ENCODE assay signal across 17 cellular contexts in genomic region chr12:70648831-70649230, GRCh38. TPM values are rescaled to one million over a fixed set of nuclear protein-coding genes. Genes with fewer than 3 reads are reported as not detected.
A peak's percentile ranks its signal among the peaks of the same experiment; 100 is the strongest.
DNase-seq lines count a peak whose midpoint lies in the region; ATAC-seq and TF ChIP-seq lines count a peak whose summit lies in the region.
"Had no signal": no experiment of that assay in that cellular context is flagged by ENCODE, and none has a peak within 500 bp of the region (broad histone marks: within the 10 kb centered on the region; RNA-seq: fewer than 3 reads in every experiment).

No MANE protein-coding gene starts in this region.

- CTCF ChIA-PET in HEK293 (lab: Yijun Ruan, JAX): interaction anchor here (0.9 to 1.0 kb wide), 2 partner anchors 8 to 10 kb away, joined by 4 to 6 read pairs; no protein-coding TSS in a partner anchor
- CTCF ChIA-PET in mammary epithelial cell (lab: Charles Lee; ENCODE audit: low non-redundant PET): no interaction called here

- peaks cover 49% of the 10 kb centered on the region for H3K4me1 ChIP-seq in ACC112 (ENCODE audit: control insufficient read depth, insufficient read depth, low read length, unreplicated experiment)
- peaks cover 4% of the 10 kb centered on the region; the same call in 1 of the 2 replicates for H3K4me1 ChIP-seq in HEK293 (ENCODE audit: control insufficient read depth, insufficient read depth, low read length)
- peaks cover 47% of the 10 kb centered on the region for H3K4me1 ChIP-seq in mammary epithelial cell (ENCODE audit: insufficient read depth, low read length)
- H3K4me1 ChIP-seq in testis: no peaks in the 10 kb centered on the region
- H3K4me1 ChIP-seq in effector memory CD4-positive, alpha-beta T cell (ENCODE audit: control insufficient read depth, insufficient read depth, low read length, poor library complexity, severe bottlenecking): no peaks in the 10 kb centered on the region

- no TSS peak for BruUV-seq in mammary epithelial cell (replicated peaks; lab: Mats Ljungman, UMichigan)

- H3K9me3 ChIP-seq in HEK293 (ENCODE audit: control insufficient read depth, insufficient read depth, low read depth, low read length) (no peaks in the 10 kb centered on the region), mammary epithelial cell (replicated peaks; ENCODE audit: insufficient read depth, low read length) (no peaks in the 10 kb centered on the region), testis (no peaks in the 10 kb centered on the region)
- H3K9me3 ChIP-seq in effector memory CD4-positive, alpha-beta T cell (ENCODE audit: control insufficient read depth, low read length): no peaks in the 10 kb centered on the region
- H3K9me3 ChIP-seq: esophagus muscularis mucosa, tibial nerve had no signal

- H3K9ac ChIP-seq in mammary epithelial cell (ENCODE audit: insufficient read depth, low read length): no peak overlapping the region
- H3K9ac ChIP-seq: parathyroid adenoma had no signal

- ATAC-seq in left ventricle myocardium superior: peak; percentile 40

- H3K27me3 ChIP-seq in ACC112 (ENCODE audit: insufficient read depth, low read length): no peaks in the 10 kb centered on the region
- no peaks in the 10 kb centered on the region for H3K27me3 ChIP-seq in mammary epithelial cell (ENCODE audit: insufficient read depth, low read length)
- no peaks in the 10 kb centered on the region for H3K27me3 ChIP-seq in testis
- no peaks in the 10 kb centered on the region for H3K27me3 ChIP-seq in effector memory CD4-positive, alpha-beta T cell (replicated peaks; ENCODE audit: control insufficient read depth, insufficient read depth, low read length, poor library complexity, severe bottlenecking)
- H3K27me3 ChIP-seq: esophagus muscularis mucosa, tibial nerve had no signal

- in situ Hi-C loops in mammary epithelial cell (cut with MboI; ENCODE audit: low sequenced_read_pairs in 2 of 2): no loop called here

- TF ChIP-seq POLR2A in testis (IDR thresholded peaks at IDR 0.05): no peak

- H3K27ac ChIP-seq in ACC112 (ENCODE audit: low read depth, low read length) (peak overlapping the region; percentile 43), HEK293 (ENCODE audit: extremely low read depth, low read depth, low read length) (no peak overlapping the region), mammary epithelial cell (ENCODE audit: insufficient read depth, low read depth, low read length) (no peak overlapping the region), testis (no peak overlapping the region)
- no peak overlapping the region for H3K27ac ChIP-seq in effector memory CD4-positive, alpha-beta T cell (ENCODE audit: insufficient read depth, low read length, poor library complexity, severe bottlenecking)
- H3K27ac ChIP-seq: esophagus muscularis mucosa, parathyroid adenoma, tibial nerve had no signal

- no peak for TF ChIP-seq CTCF in HEK293 (tag by site-specific recombination; IDR thresholded peaks at IDR 0.05)
- TF ChIP-seq CTCF in mammary epithelial cell (conservative IDR thresholded peaks at IDR 0.05 in 1 of 2, IDR thresholded peaks at IDR 0.05 in 1 of 2; ENCODE audit: extremely low read depth in 1 of 2, insufficient read depth in 1 of 2, low read depth in 1 of 2, low read length in 2 of 2): no peak
- TF ChIP-seq CTCF in testis (IDR thresholded peaks at IDR 0.05): no peak

- H2AFZ ChIP-seq in ACC112 (ENCODE audit: low read length, unreplicated experiment): no peak overlapping the region
- no peak overlapping the region for H2AFZ ChIP-seq in mammary epithelial cell (ENCODE audit: low read depth, low read length)
- H2AFZ ChIP-seq: parathyroid adenoma had no signal

- H3K4me3 ChIP-seq in ACC112 (ENCODE audit: low read depth, low read length) (peak overlapping the region; percentile 6; the same call in 1 of the 2 replicates), HEK293 (ENCODE audit: low read depth, low read length) (no peak overlapping the region), mammary epithelial cell (replicated peaks in 1 of 3; ENCODE audit: insufficient read depth in 1 of 3, low read depth in 2 of 3, low read length in 3 of 3) (no peak overlapping the region), testis (no peak overlapping the region)
- H3K4me3 ChIP-seq in effector memory CD4-positive, alpha-beta T cell (ENCODE audit: insufficient read depth, low read depth, low read length, poor library complexity, severe bottlenecking): no peak overlapping the region
- H3K4me3 ChIP-seq: esophagus muscularis mucosa, tibial nerve had no signal

- no peaks in the 10 kb centered on the region for H4K20me1 ChIP-seq in mammary epithelial cell (ENCODE audit: insufficient read depth, low read length)

- H3K4me2 ChIP-seq in mammary epithelial cell (ENCODE audit: insufficient read depth, low read depth, low read length): peak overlapping the region; percentile 15

- intact Hi-C loops in mammary epithelial cell (cut with micrococcal nuclease): loop anchor here (5.0 kb wide), 1 partner anchor 33 kb away; no protein-coding TSS in a partner anchor
- intact Hi-C loops in left ventricle myocardium superior (cut with micrococcal nuclease): no loop called here
- intact Hi-C loops in testis (cut with DNase I; ENCODE audit: low total_unique reads): no loop called here

- dilution Hi-C loops in mammary epithelial cell (cut with HindIII; ENCODE audit: low sequenced_read_pairs): no loop called here

- POLR2A ChIA-PET in HEK293 (lab: Yijun Ruan, JAX): no interaction called here

- H3K79me2 ChIP-seq in ACC112 (ENCODE audit: control insufficient read depth, insufficient read depth, low read length, unreplicated experiment) (no peaks in the 10 kb centered on the region), mammary epithelial cell (ENCODE audit: insufficient read depth, low read length) (no peaks in the 10 kb centered on the region)
- H3K79me2 ChIP-seq: parathyroid adenoma had no signal

- WGBS in mammary epithelial cell (ENCODE audit: low coverage, missing lambda C conversion rate): 7% methylated on average over 2 of the region's 2 CpGs
- WGBS in testis, 2 donors: 42 to 61% methylated on average over 2 of the region's 2 CpGs

- DNase-seq in mammary epithelial cell (peak; percentile 34), left ventricle myocardium superior (no peak), testis (no peak), CD1c-positive myeloid dendritic cell (ENCODE audit: extremely low spot score) (no peak)
- DNase-seq in activated naive CD4-positive, alpha-beta T cell treated with anti-CD3 and anti-CD28 coated beads, Interleukin-2, amount 50 U/mL, for 16 hours: no peak
- DNase-seq in effector memory CD4-positive, alpha-beta T cell: no peak
- DNase-seq: central memory CD4-positive, alpha-beta T cell; DMS153; NCI-H1436 treated with DMSO at 0.1 percent for 48 hours; NCI-H69; stimulated activated CD4-positive, alpha-beta T cell treated with anti-CD3 and anti-CD28 coated beads, Interleukin-15, amount 100 ng/mL, for 24 hours; T1000 had no signal

- no peaks in the 10 kb centered on the region for H3K36me3 ChIP-seq in ACC112 (ENCODE audit: insufficient read depth, low read length)
- no peaks in the 10 kb centered on the region for H3K36me3 ChIP-seq in HEK293 (ENCODE audit: control insufficient read depth in 2 of 2, insufficient read depth in 1 of 2, low read length in 2 of 2)
- no peaks in the 10 kb centered on the region for H3K36me3 ChIP-seq in mammary epithelial cell (ENCODE audit: insufficient read depth, low read length)
- H3K36me3 ChIP-seq in testis (ENCODE audit: low read depth, missing control alignments): no peaks in the 10 kb centered on the region
- no peaks in the 10 kb centered on the region for H3K36me3 ChIP-seq in effector memory CD4-positive, alpha-beta T cell (ENCODE audit: control insufficient read depth, insufficient read depth, low read length)
- H3K36me3 ChIP-seq: esophagus muscularis mucosa, tibial nerve had no signal

TF ChIP-seq in HEK293, 187 proteins besides CTCF, POLR2A, EP300 and RAD21:
- TF ChIP-seq ZFHX2 (tag by site-specific recombination; conservative IDR thresholded peaks at IDR 0.05) (no peak), ZNF510 (tag by site-specific recombination; IDR thresholded peaks at IDR 0.05; ENCODE audit: insufficient replicate concordance) (peak; percentile 66), PRDM10 (tag by site-specific recombination; IDR thresholded peaks at IDR 0.05) (peak; percentile 60; the same call in 1 of the 2 replicates)

RNA-seq across cellular contexts. Expression of gene PTPRB, which starts 11.6 kb away (rescaled TPM):
- total RNA-seq in mammary epithelial cell (under 1 TPM; 0.05 to 0.17 TPM), left ventricle myocardium superior (34.4 TPM), testis (10 to 100 TPM in 1 of 2 donors, 1 to 10 TPM in 1; 7.2 to 10.9 TPM)
- polyA plus RNA-seq in mammary epithelial cell (0.22 TPM), testis (ENCODE audit: insufficient read depth, low read depth, low replicate concordance) (5.3 TPM)
- polyA minus RNA-seq in mammary epithelial cell: 0.98 TPM

Comparison
In these comparisons a context has a peak if more than half of its experiments do, and no peak if none do; other contexts are left out.
1. RNA of gene PTPRB, which starts 11.6 kb away (total RNA-seq): 34.4 TPM in left ventricle myocardium superior (single experiment) and 7.2 to 10.9 TPM in testis; 0.05 to 0.17 TPM in mammary epithelial cell; every median in the first group is over 4 times any median in the second.